In genomic region chr20:63491078-63491477, GRCh38 we compare ENCODE assay signal across 1 cellular context.
TF ChIP-seq lines count a peak whose summit lies in the region.

No MANE protein-coding gene starts in this region.

TF ChIP-seq in HEK293, 187 proteins besides CTCF, POLR2A, EP300 and RAD21 (continued from another document):
- no peak for TF ChIP-seq ZNF423 (tag by site-specific recombination; IDR thresholded peaks at IDR 0.05)
